Comparison of ENCODE assay signal across 1 cellular context in genomic region chr19:9675358-9675901, GRCh38.
TF ChIP-seq lines count a peak whose summit lies in the region.

No MANE protein-coding gene starts in this region.

TF ChIP-seq in HEK293, 187 proteins besides CTCF, POLR2A, EP300 and RAD21 (continued from another document):
- peak; percentile 11; the same call in 1 of the 2 replicates for TF ChIP-seq ZNF335 (tag by site-specific recombination; conservative IDR thresholded peaks at IDR 0.05)
- TF ChIP-seq, protein P1, sequence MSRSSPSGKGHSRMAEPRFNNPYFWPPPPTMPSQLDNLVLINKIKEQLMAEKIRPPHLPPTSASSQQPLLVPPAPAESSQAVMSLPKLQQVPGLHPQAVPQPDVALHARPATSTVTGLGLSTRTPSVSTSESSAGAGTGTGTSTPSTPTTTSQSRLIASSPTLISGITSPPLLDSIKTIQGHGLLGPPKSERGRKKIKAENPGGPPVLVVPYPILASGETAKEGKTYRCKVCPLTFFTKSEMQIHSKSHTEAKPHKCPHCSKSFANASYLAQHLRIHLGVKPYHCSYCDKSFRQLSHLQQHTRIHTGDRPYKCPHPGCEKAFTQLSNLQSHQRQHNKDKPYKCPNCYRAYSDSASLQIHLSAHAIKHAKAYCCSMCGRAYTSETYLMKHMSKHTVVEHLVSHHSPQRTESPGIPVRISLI (tag by site-specific recombination; IDR thresholded peaks at IDR 0.05): 0 out of 2 replicates have a peak, but pooled peaks have one; percentile 55
